1 cellular context compared by ENCODE assay signal in the genomic region with DNA sequence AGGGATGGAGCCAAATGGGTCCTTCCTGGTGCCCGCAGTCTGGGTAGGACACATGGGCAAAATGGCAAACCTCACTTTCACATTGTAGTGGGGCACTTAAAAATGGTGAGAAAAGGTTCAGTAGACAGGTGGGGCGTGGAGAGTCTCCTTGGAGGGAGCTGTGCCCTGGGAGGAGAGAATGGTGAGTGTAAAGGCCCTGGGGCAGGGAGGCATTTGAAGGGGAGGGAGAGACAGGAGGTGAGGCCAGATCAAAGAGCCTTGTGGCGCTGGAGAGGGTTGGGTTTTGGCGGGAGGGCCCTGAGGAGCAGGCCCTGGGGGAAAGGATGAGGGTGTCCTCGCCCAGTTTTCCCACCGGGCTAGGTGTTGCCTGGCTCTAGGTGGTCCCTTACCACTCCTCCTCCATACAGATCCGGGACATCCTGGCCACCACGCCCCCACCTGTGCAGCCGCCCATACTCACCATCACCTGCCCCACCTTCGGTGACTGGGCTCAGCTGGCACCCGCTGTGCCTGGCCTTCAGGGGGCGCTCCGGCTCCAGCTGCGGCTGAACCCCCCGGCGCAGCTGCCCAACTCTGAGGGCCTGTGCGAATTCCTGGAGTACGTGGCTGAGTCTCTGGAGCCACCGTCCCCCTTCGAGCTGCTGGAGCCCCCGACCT.
TF ChIP-seq lines count a peak whose summit lies in the region.

No MANE protein-coding gene starts in this region.

TF ChIP-seq in K562, 482 proteins besides CTCF, POLR2A, EP300 and RAD21 (continued from another document):
- TF ChIP-seq U2AF2 (optimal IDR thresholded peaks at IDR 0.05; ENCODE audit: low read depth, low read length) (no peak), PHTF2 (CRISPR knock-in tag; IDR thresholded peaks at IDR 0.05) (no peak), PTRF (tag; IDR thresholded peaks at IDR 0.05) (no peak), FOXM1 (IDR thresholded peaks at IDR 0.05; ENCODE audit: low read depth) (no peak), FOXM1 (CRISPR knock-in tag; IDR thresholded peaks at IDR 0.05; ENCODE audit: low read depth) (no peak), SP2 (IDR thresholded peaks at IDR 0.05; ENCODE audit: extremely low read depth, low read depth, low read length, poor library complexity, severe bottlenecking) (no peak), CHD2 (IDR thresholded peaks at IDR 0.05; ENCODE audit: low read depth, low read length) (no peak), ZNF764 (CRISPR knock-in tag; IDR thresholded peaks at IDR 0.05; ENCODE audit: low read depth) (no peak)
- TF ChIP-seq, protein P1, sequence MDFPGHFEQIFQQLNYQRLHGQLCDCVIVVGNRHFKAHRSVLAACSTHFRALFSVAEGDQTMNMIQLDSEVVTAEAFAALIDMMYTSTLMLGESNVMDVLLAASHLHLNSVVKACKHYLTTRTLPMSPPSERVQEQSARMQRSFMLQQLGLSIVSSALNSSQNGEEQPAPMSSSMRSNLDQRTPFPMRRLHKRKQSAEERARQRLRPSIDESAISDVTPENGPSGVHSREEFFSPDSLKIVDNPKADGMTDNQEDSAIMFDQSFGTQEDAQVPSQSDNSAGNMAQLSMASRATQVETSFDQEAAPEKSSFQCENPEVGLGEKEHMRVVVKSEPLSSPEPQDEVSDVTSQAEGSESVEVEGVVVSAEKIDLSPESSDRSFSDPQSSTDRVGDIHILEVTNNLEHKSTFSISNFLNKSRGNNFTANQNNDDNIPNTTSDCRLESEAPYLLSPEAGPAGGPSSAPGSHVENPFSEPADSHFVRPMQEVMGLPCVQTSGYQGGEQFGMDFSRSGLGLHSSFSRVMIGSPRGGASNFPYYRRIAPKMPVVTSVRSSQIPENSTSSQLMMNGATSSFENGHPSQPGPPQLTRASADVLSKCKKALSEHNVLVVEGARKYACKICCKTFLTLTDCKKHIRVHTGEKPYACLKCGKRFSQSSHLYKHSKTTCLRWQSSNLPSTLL (IDR thresholded peaks at IDR 0.05), result no peak
